ENCODE assay signal across 25 cellular contexts in the genomic region with DNA sequence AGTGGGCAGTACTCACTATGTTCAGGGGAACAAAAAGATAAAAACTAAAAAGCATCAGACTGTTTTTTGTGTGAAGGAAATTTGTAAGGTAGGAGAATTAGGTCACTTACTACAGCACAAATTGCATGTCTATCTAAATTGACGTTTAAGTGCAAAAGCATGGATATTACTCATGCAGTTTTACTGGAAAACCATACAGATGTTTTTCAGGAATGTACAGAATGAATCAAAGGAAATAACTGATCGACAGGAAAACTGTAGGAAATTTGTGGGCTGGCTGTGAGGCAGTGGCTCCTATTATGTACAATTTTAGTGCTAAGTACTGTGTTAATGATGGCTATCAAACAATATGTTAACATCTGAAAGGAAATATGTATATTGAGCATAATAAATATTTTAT. TPM values are rescaled to one million over a fixed set of nuclear protein-coding genes. Genes with fewer than 3 reads are reported as not detected.
DNase-seq lines count a peak whose midpoint lies in the region.
"Had no signal": no experiment of that assay in that cellular context is flagged by ENCODE, and none has a peak within 500 bp of the region (broad histone marks: within the 10 kb centered on the region; RNA-seq: fewer than 3 reads in every experiment).

No MANE protein-coding gene starts in this region.

- in situ Hi-C loops in ACHN (cut with HindIII; ENCODE audit: low pct_ligation_motif_present, low pct_unique_long_range_greater_than_20kb, low sequenced_read_pairs), result no loop called here

- H3K36me3 ChIP-seq in ACC112 (ENCODE audit: insufficient read depth, low read length), result 0 out of 2 replicates have a peak, but pooled peaks cover 3% of the 10 kb centered on the region
- H3K36me3 ChIP-seq: brain microvascular endothelial cell had no signal

- no peak overlapping the region for H3K27ac ChIP-seq in ACC112 (ENCODE audit: low read depth, low read length)
- H3K27ac ChIP-seq: brain microvascular endothelial cell, hepatocyte, psoas muscle had no signal

- H3K4me3 ChIP-seq in ACC112 (ENCODE audit: low read depth, low read length), result no peak overlapping the region
- H3K4me3 ChIP-seq: gastroesophageal sphincter, hepatocyte, lower lobe of right lung, mucosa of descending colon, psoas muscle, upper lobe of right lung had no signal

- peaks cover 13% of the 10 kb centered on the region for H3K4me1 ChIP-seq in ACC112 (ENCODE audit: control insufficient read depth, insufficient read depth, low read length, unreplicated experiment)
- H3K4me1 ChIP-seq: psoas muscle had no signal

- H3K27me3 ChIP-seq in ACC112 (ENCODE audit: insufficient read depth, low read length), result no peaks in the 10 kb centered on the region
- H3K27me3 ChIP-seq: brain microvascular endothelial cell, gastroesophageal sphincter, hepatocyte, upper lobe of right lung had no signal

- peak overlapping the region; percentile 13 for H2AFZ ChIP-seq in ACC112 (ENCODE audit: low read length, unreplicated experiment)
- H2AFZ ChIP-seq: hepatocyte had no signal

- H3K79me2 ChIP-seq in ACC112 (ENCODE audit: control insufficient read depth, insufficient read depth, low read length, unreplicated experiment), result no peaks in the 10 kb centered on the region

- DNase-seq in HT1080 (ENCODE audit: low read depth), result peak; percentile 41
- peak; percentile 66 for DNase-seq in dermis blood vessel endothelial cell
- peak; percentile 49 to 75 for DNase-seq in lung microvascular endothelial cell (ENCODE audit: low read depth in 2 of 2)
- no peak for DNase-seq in DMS114 treated with DMSO at 0.1 percent for 48 hours (lab: John Stamatoyannopoulos, UW; ENCODE audit: unreplicated experiment)
- DNase-seq in NCI-H446 (lab: John Stamatoyannopoulos, UW), result no peak
- DNase-seq in ACHN, result no peak
- no peak for DNase-seq in DMS 273 treated with DMSO at 0.1 percent for 48 hours (lab: John Stamatoyannopoulos, UW)
- DNase-seq: activated CD4-positive, alpha-beta T cell treated with anti-CD3 and anti-CD28 coated beads for 36 hours; activated CD8-positive, alpha-beta T cell treated with anti-CD3 and anti-CD28 coated beads, Interleukin-2, amount 10 ng/mL, durations not matched to agents 7 days and 5 days; activated naive CD4-positive, alpha-beta T cell treated with anti-CD3 and anti-CD28 coated beads, Interleukin-2, amount 10 ng/mL, durations not matched to agents 7 days and 5 days; brain microvascular endothelial cell; CD8-positive, alpha-beta T cell; effector CD8-positive, alpha-beta T cell; erythroblast; H9; kidney glomerular epithelial cell; lower lobe of right lung; mucosa of descending colon; natural killer cell; psoas muscle; stimulated activated CD4-positive, alpha-beta T cell treated with anti-CD3 and anti-CD28 coated beads, Interleukin-15, amount 100 ng/mL, for 24 hours; upper lobe of right lung had no signal

RNA-seq across cellular contexts. Expression of gene NUDT16, which starts 6.8 kb away (rescaled TPM):
- total RNA-seq in HT1080 (2014; rRNA removed; shearing (Covaris generic)), result 18.4 and 19.1 TPM in 2 replicates
- polyA plus RNA-seq in HT1080 (2015; cell fraction: cytosol; rRNA removed), result 14.2 and 15.4 TPM in 2 replicates
- polyA plus RNA-seq in HT1080 (2015; cell fraction: nucleus; rRNA removed), result 13.9 and 16.1 TPM in 2 replicates
- total RNA-seq in dermis blood vessel endothelial cell, result 18.2 and 22.0 TPM in 2 replicates
- total RNA-seq in lung microvascular endothelial cell, result 11.8 and 18.3 TPM in 2 replicates

Comparison
In these comparisons a context has a peak if more than half of its experiments do, and no peak if none do; other contexts are left out.
1. DNase-seq: peak in HT1080 (single experiment), dermis blood vessel endothelial cell (single experiment) and lung microvascular endothelial cell (2 of 2); none in DMS114 treated with DMSO at 0.1 percent for 48 hours (single experiment), NCI-H446 (0 of 2), ACHN (single experiment) and DMS 273 treated with DMSO at 0.1 percent for 48 hours (single experiment).